In genomic region chr11:100827934-100828661, GRCh38 we compare ENCODE assay signal across 1 cellular context.
TF ChIP-seq lines count a peak whose summit lies in the region.

No MANE protein-coding gene starts in this region.

TF ChIP-seq in IMR-90, 13 proteins besides CTCF, POLR2A, EP300 and RAD21:
- TF ChIP-seq USF2 (IDR thresholded peaks at IDR 0.05; ENCODE audit: low read depth, low read length) (no peak), BHLHE40 (IDR thresholded peaks at IDR 0.05; ENCODE audit: low read depth, low read length) (no peak), RFX5 (IDR thresholded peaks at IDR 0.05; ENCODE audit: low read depth, low read length) (no peak), MAZ (IDR thresholded peaks at IDR 0.05; ENCODE audit: borderline replicate concordance, low read depth, low read length) (no peak), ELK1 (IDR thresholded peaks at IDR 0.05; ENCODE audit: borderline replicate concordance, low read depth, low read length) (no peak), CEBPB (IDR thresholded peaks at IDR 0.05; ENCODE audit: low read depth, low read length) (no peak), SMC3 (IDR thresholded peaks at IDR 0.05; ENCODE audit: low read depth, low read length) (peak; percentile 22; the same call in 1 of the 2 replicates)
